9 cellular contexts compared by ENCODE assay signal in genomic region chr3:51311055-51311454, GRCh38.
A peak's percentile ranks its signal among the peaks of the same experiment; 100 is the strongest.
DNase-seq lines count a peak whose midpoint lies in the region; ATAC-seq, FAIRE-seq and TF ChIP-seq lines count a peak whose summit lies in the region.
"Had no signal": no experiment of that assay in that cellular context is flagged by ENCODE, and none has a peak within 500 bp of the region (broad histone marks: within the 10 kb centered on the region; RNA-seq: fewer than 3 reads in every experiment).

No MANE protein-coding gene starts in this region.

- H3K36me3 ChIP-seq in DND-41 (ENCODE audit: insufficient read depth, low read length) (no peaks in the 10 kb centered on the region), K562 (ENCODE audit: control insufficient read depth, insufficient read depth, low read length) (no peaks in the 10 kb centered on the region), mesenchymal stem cell (ENCODE audit: control insufficient read depth in 1 of 2, insufficient read depth in 2 of 2, low read depth in 1 of 2, low read length in 2 of 2) (no peaks in the 10 kb centered on the region)

- no peak for TF ChIP-seq EP300 in K562 (IDR thresholded peaks at IDR 0.05; ENCODE audit: low read length)

- H2BK15ac ChIP-seq in mesenchymal stem cell (ENCODE audit: low read depth, poor library complexity, severe bottlenecking), result no peak overlapping the region

- no peak overlapping the region for H3K27ac ChIP-seq in DND-41 (ENCODE audit: low read length)
- H3K27ac ChIP-seq in K562 (ENCODE audit: extremely low read depth, low read depth, low read length), result no peak overlapping the region
- no peak overlapping the region for H3K27ac ChIP-seq in mesenchymal stem cell (ENCODE audit: low read length, poor library complexity, severe bottlenecking)
- no peak overlapping the region for H3K27ac ChIP-seq in substantia nigra (ENCODE audit: low read depth, low read length, poor library complexity, severe bottlenecking)

- no peaks in the 10 kb centered on the region for H3K79me1 ChIP-seq in mesenchymal stem cell (replicated peaks; ENCODE audit: low read length, poor library complexity, severe bottlenecking)

- 0% methylated on average over 1 of the region's 1 CpG for WGBS in K562 (ENCODE audit: insufficient coverage, low coverage, missing lambda C conversion rate)
- 17% methylated on average over 1 of the region's 1 CpG for WGBS in mesenchymal stem cell
- WGBS in lower leg skin, 2 donors, result 38 to 49% methylated on average over 1 of the region's 1 CpG

- intact Hi-C loops in K562 (cut with micrococcal nuclease), result no loop called here
- intact Hi-C loops in lower leg skin (cut with DNase I; ENCODE audit: low total_unique reads), result no loop called here

- H4K20me1 ChIP-seq in DND-41 (ENCODE audit: insufficient read depth, low read length) (no peaks in the 10 kb centered on the region), K562 (replicated peaks; ENCODE audit: control insufficient read depth, insufficient read depth, low read length) (no peaks in the 10 kb centered on the region)

- H3K9ac ChIP-seq in DND-41 (ENCODE audit: low read depth, low read length), result no peak overlapping the region
- no peak overlapping the region for H3K9ac ChIP-seq in K562 (ENCODE audit: insufficient read depth in 1 of 2, low read depth in 2 of 2, low read length in 2 of 2)
- H3K9ac ChIP-seq in mesenchymal stem cell (ENCODE audit: low read length), result no peak overlapping the region

- no peak for DNase-seq in DND-41
- DNase-seq in HuH-7 (ENCODE audit: low spot score), result peak; percentile 44
- peak; percentile 1 to 18 (median 10) for DNase-seq in K562 (ENCODE audit: extremely low read depth in 1 of 4, low spot score in 3 of 4)
- DNase-seq in mesenchymal stem cell, result peak; percentile 37
- DNase-seq in substantia nigra (lab: John Stamatoyannopoulos, UW), result no peak
- no peak for DNase-seq in NCI-H2029 (lab: John Stamatoyannopoulos, UW)
- no peak for DNase-seq in lower leg skin (ENCODE audit: low spot score in 2 of 2)
- DNase-seq in putamen (ENCODE audit: low spot score), result no peak
- DNase-seq: stimulated activated CD4-positive, alpha-beta T cell treated with anti-CD3 and anti-CD28 coated beads, Interleukin-2, amount 100 ng/mL, for 48 hours had no signal

- TF ChIP-seq POLR2A in K562 (conservative IDR thresholded peaks at IDR 0.05), result no peak
- no peak for TF ChIP-seq POLR2A in lower leg skin (IDR thresholded peaks at IDR 0.05)

- H3K27me3 ChIP-seq in DND-41 (ENCODE audit: insufficient read depth, low read length, poor library complexity), result peaks cover 3% of the 10 kb centered on the region
- no peaks in the 10 kb centered on the region for H3K27me3 ChIP-seq in K562 (ENCODE audit: control insufficient read depth in 2 of 2, insufficient read depth in 2 of 2, low read length in 2 of 2)
- H3K27me3 ChIP-seq in mesenchymal stem cell (ENCODE audit: control insufficient read depth in 1 of 2, insufficient read depth in 1 of 2, low read length in 2 of 2), result peaks cover 0 to 24% of the 10 kb centered on the region in 2 experiments

- H3K14ac ChIP-seq in mesenchymal stem cell (ENCODE audit: low read length in 2 of 2), result no peak overlapping the region

- no peak overlapping the region for H4K91ac ChIP-seq in mesenchymal stem cell (ENCODE audit: low read length)

- H2AFZ ChIP-seq in DND-41 (ENCODE audit: low read depth, low read length) (no peak overlapping the region), K562 (ENCODE audit: low read depth, low read length) (no peak overlapping the region), mesenchymal stem cell (ENCODE audit: low read depth, low read length) (no peak overlapping the region)

- H3K18ac ChIP-seq in mesenchymal stem cell (ENCODE audit: low read depth in 1 of 2, low read length in 2 of 2), result no peak overlapping the region

- no peaks in the 10 kb centered on the region for H3K9me3 ChIP-seq in DND-41 (ENCODE audit: insufficient read depth, low read length, severe bottlenecking)
- no peaks in the 10 kb centered on the region for H3K9me3 ChIP-seq in K562 (replicated peaks; ENCODE audit: control insufficient read depth, insufficient read depth, low read depth, low read length)
- H3K9me3 ChIP-seq in mesenchymal stem cell (ENCODE audit: control insufficient read depth, low read length), result no peaks in the 10 kb centered on the region

- no peak overlapping the region for H2AK5ac ChIP-seq in mesenchymal stem cell (ENCODE audit: low read length, severe bottlenecking)

- no peaks in the 10 kb centered on the region for H3K9me1 ChIP-seq in K562 (ENCODE audit: control insufficient read depth, insufficient read depth, low read length)

- POLR2A ChIA-PET in K562 (lab: Yijun Ruan, JAX), result no interaction called here

- no TSS peak for BruUV-seq in K562 (replicated peaks; lab: Mats Ljungman, UMichigan)

- CTCF ChIA-PET in K562 (lab: Yijun Ruan, JAX; ENCODE audit: low intra/inter-chr PET ratio), result no interaction called here

- H3K4me3 ChIP-seq in DND-41 (ENCODE audit: low read depth in 1 of 2, low read length in 2 of 2) (no peak overlapping the region), K562 (no peak overlapping the region), mesenchymal stem cell (ENCODE audit: insufficient read depth in 1 of 2, low read depth in 1 of 2, low read length in 2 of 2) (no peak overlapping the region), lower leg skin (ENCODE audit: low read depth, poor library complexity, severe bottlenecking) (no peak overlapping the region)

- in situ Hi-C loops in K562 (cut with MboI), result no loop called here

- H2BK12ac ChIP-seq in mesenchymal stem cell (ENCODE audit: low read length in 2 of 2), result no peak overlapping the region

- FAIRE-seq in K562 (lab: Jason Lieb, UNC), result no peak

- H3K4me2 ChIP-seq in DND-41 (ENCODE audit: insufficient read depth, low read length), result no peak overlapping the region
- H3K4me2 ChIP-seq in K562 (ENCODE audit: insufficient read depth, low read length), result no peak overlapping the region
- no peak overlapping the region for H3K4me2 ChIP-seq in mesenchymal stem cell (ENCODE audit: low read length, poor library complexity, severe bottlenecking)

- TF ChIP-seq RAD21 in K562 (CRISPR knock-in tag; conservative IDR thresholded peaks at IDR 0.05 in 1 of 2, IDR thresholded peaks at IDR 0.05 in 1 of 2), result no peak

- H3K79me2 ChIP-seq in DND-41 (ENCODE audit: insufficient read depth, low read length) (no peaks in the 10 kb centered on the region), K562 (ENCODE audit: control insufficient read depth, insufficient read depth, low read length) (no peaks in the 10 kb centered on the region)

- H3K4me1 ChIP-seq in DND-41 (ENCODE audit: insufficient read depth, low read length) (no peaks in the 10 kb centered on the region), K562 (replicated peaks in 1 of 2; ENCODE audit: control insufficient read depth in 2 of 2, insufficient read depth in 2 of 2, low read length in 2 of 2) (no peaks in the 10 kb centered on the region), mesenchymal stem cell (ENCODE audit: control insufficient read depth, insufficient read depth, low read depth, low read length) (no peaks in the 10 kb centered on the region)

- no peak overlapping the region for H3K4ac ChIP-seq in mesenchymal stem cell (ENCODE audit: low read depth in 1 of 2, low read length in 2 of 2)

- no peak for ATAC-seq in DND-41 (ENCODE audit: insufficient read depth, low read depth)
- no peak; the same call in 2 of the 3 replicates for ATAC-seq in K562

- no peak overlapping the region for H3K23ac ChIP-seq in mesenchymal stem cell (ENCODE audit: low read length in 2 of 2)

- no peak overlapping the region for H4K8ac ChIP-seq in mesenchymal stem cell (ENCODE audit: low read length)

- TF ChIP-seq CTCF in DND-41 (IDR thresholded peaks at IDR 0.05; ENCODE audit: borderline replicate concordance, extremely low read depth, low read length, poor library complexity, severe bottlenecking) (peak; percentile 53), K562 (IDR thresholded peaks at IDR 0.05 in 2 of 3, conservative IDR thresholded peaks at IDR 0.05 in 1 of 3; ENCODE audit: insufficient read depth in 2 of 3, low read depth in 1 of 3, low read length in 3 of 3) (peak in 2 of 3 experiments; percentile 13 to 33; a peak in 2 of 6 replicates), lower leg skin (IDR thresholded peaks at IDR 0.05) (no peak)

- H2BK120ac ChIP-seq in mesenchymal stem cell (ENCODE audit: low read depth, low read length), result no peak overlapping the region

- H2BK5ac ChIP-seq in mesenchymal stem cell (ENCODE audit: low read depth, low read length, poor library complexity, severe bottlenecking), result no peak overlapping the region

TF ChIP-seq in K562, 482 proteins besides CTCF, POLR2A, EP300 and RAD21 (continues in another document):
- TF ChIP-seq GTF2A2 (tag; IDR thresholded peaks at IDR 0.05) (no peak), PHF8 (IDR thresholded peaks at IDR 0.05; ENCODE audit: borderline replicate concordance, low read length) (no peak), MEF2A (IDR thresholded peaks at IDR 0.05; ENCODE audit: control insufficient read depth, low read depth, low read length) (no peak), ZNF583 (CRISPR knock-in tag; IDR thresholded peaks at IDR 0.05) (no peak), ZBTB12 (CRISPR knock-in tag; IDR thresholded peaks at IDR 0.05) (no peak), L3MBTL2 (IDR thresholded peaks at IDR 0.05) (no peak), NFIX (CRISPR knock-in tag; IDR thresholded peaks at IDR 0.05; ENCODE audit: low read depth) (no peak), SREBF1 (IDR thresholded peaks at IDR 0.05; ENCODE audit: borderline replicate concordance, low read depth, low read length) (no peak), RUNX1 (IDR thresholded peaks at IDR 0.05; ENCODE audit: low read depth) (no peak)

Comparison
In these comparisons a context has a peak if more than half of its experiments do, and no peak if none do; other contexts are left out.
1. DNase-seq: peak in HuH-7 (single experiment), K562 (4 of 4) and mesenchymal stem cell (single experiment); none in DND-41 (single experiment), substantia nigra (0 of 49), NCI-H2029 (single experiment), lower leg skin (0 of 2) and putamen (single experiment).
2. CTCF ChIP-seq: peak in DND-41 (single experiment) and K562 (2 of 3); none in lower leg skin (0 of 3).